20 cellular contexts compared by ENCODE assay signal in genomic region chr13:110262082-110262436, GRCh38. TPM values are rescaled to one million over a fixed set of nuclear protein-coding genes. Genes with fewer than 3 reads are reported as not detected.
DNase-seq lines count a peak whose midpoint lies in the region; ATAC-seq, FAIRE-seq and TF ChIP-seq lines count a peak whose summit lies in the region.
"Had no signal": no experiment of that assay in that cellular context is flagged by ENCODE, and none has a peak within 500 bp of the region (broad histone marks: within the 10 kb centered on the region; RNA-seq: fewer than 3 reads in every experiment).

No MANE protein-coding gene starts in this region.

- 0 out of 2 replicates have a peak overlapping the region, but pooled peaks have one; percentile 0 for H2BK15ac ChIP-seq in H1 (ENCODE audit: low read length)

- no peak for FAIRE-seq in H1 (lab: Jason Lieb, UNC)
- FAIRE-seq: GM19239, kidney had no signal

- H3K4me3 Mint-ChIP-seq in GM23338 = no peak overlapping the region
- no peak overlapping the region for H3K4me3 Mint-ChIP-seq in CD8-positive, alpha-beta T cell
- H3K4me3 Mint-ChIP-seq: type B pancreatic cell had no signal

- H3K9me2 ChIP-seq in GM23338 (ENCODE audit: insufficient read depth) (no peaks in the 10 kb centered on the region), PC-9 (ENCODE audit: insufficient read depth) (no peaks in the 10 kb centered on the region)

- TF ChIP-seq POLR2A in H1 (IDR thresholded peaks at IDR 0.05; ENCODE audit: control extremely low read depth in 1 of 2, low read depth in 2 of 2, low read length in 2 of 2) = no peak
- TF ChIP-seq POLR2A in stomach (IDR thresholded peaks at IDR 0.05) = no peak

- H2AFZ ChIP-seq in GM23338 = no peak overlapping the region
- H2AFZ ChIP-seq in H1 (ENCODE audit: low read length) = no peak overlapping the region
- no peak overlapping the region for H2AFZ ChIP-seq in PC-9

- no peak overlapping the region for H3K14ac ChIP-seq in H1 (ENCODE audit: insufficient read length)

- POLR2A ChIA-PET in H1 (lab: Charles Lee; ENCODE audit: partially characterized antibody) (interaction anchor here (1.2 kb wide), 1 partner anchor 44 kb away, joined by 3 read pairs; no protein-coding TSS in a partner anchor), PC-9 (lab: Charles Lee; ENCODE audit: unreplicated experiment) (interaction anchor here (0.6 kb wide), 2 partner anchors 33 to 1300 kb away, joined by 4 to 7 read pairs; no protein-coding TSS in a partner anchor)
- POLR2A ChIA-PET in CD8-positive, alpha-beta T cell (lab: Charles Lee) = no interaction called here

- H2BK20ac ChIP-seq in H1 (ENCODE audit: low read length) = no peak overlapping the region

- TF ChIP-seq RAD21 in H1 (IDR thresholded peaks at IDR 0.05 in 1 of 2, conservative IDR thresholded peaks at IDR 0.05 in 1 of 2; ENCODE audit: low read depth in 2 of 2, low read length in 2 of 2) = no peak

- H2BK120ac ChIP-seq in H1 (replicated peaks; ENCODE audit: low read depth, low read length) = no peak overlapping the region

- no peak for ATAC-seq in GM23338
- no peak for ATAC-seq in CD8-positive, alpha-beta T cell

- H3K23ac ChIP-seq in H1 (ENCODE audit: insufficient read length) = no peak overlapping the region

- H3K27me3 ChIP-seq in GM23338 (ENCODE audit: insufficient read depth) (no peaks in the 10 kb centered on the region), H1 (replicated peaks in 1 of 4; ENCODE audit: control insufficient read depth in 3 of 4, extremely low read depth in 1 of 4, insufficient read depth in 3 of 4, low read length in 3 of 4) (no peaks in the 10 kb centered on the region; a peak in 1 of 7 replicates), muscle layer of colon (ENCODE audit: control insufficient read depth in 1 of 2, insufficient read depth in 2 of 2, low read length in 2 of 2) (no peaks in the 10 kb centered on the region), stomach (peaks cover 0 to 12% (median 0%) of the 10 kb centered on the region in 3 donors), PC-9 (ENCODE audit: insufficient read depth, low read depth) (no peaks in the 10 kb centered on the region)
- no peaks in the 10 kb centered on the region for H3K27me3 ChIP-seq in CD8-positive, alpha-beta T cell (ENCODE audit: insufficient read depth, low read length)

- peaks cover 7% of the 10 kb centered on the region for H3K27me3 Mint-ChIP-seq in GM23338 (ENCODE audit: insufficient read depth, low read depth, poor library complexity)
- peaks cover 29% of the 10 kb centered on the region for H3K27me3 Mint-ChIP-seq in CD8-positive, alpha-beta T cell (ENCODE audit: low read depth)
- H3K27me3 Mint-ChIP-seq: type B pancreatic cell had no signal

- peak overlapping the region; percentile 55 for H4K91ac ChIP-seq in H1 (replicated peaks; ENCODE audit: insufficient read length, low read length)

- H2AK5ac ChIP-seq in H1 (ENCODE audit: low read depth, low read length) = no peak overlapping the region

- no peaks in the 10 kb centered on the region for H3K36me3 Mint-ChIP-seq in GM23338 (ENCODE audit: low read depth)
- no peaks in the 10 kb centered on the region for H3K36me3 Mint-ChIP-seq in CD8-positive, alpha-beta T cell
- H3K36me3 Mint-ChIP-seq: type B pancreatic cell had no signal

- H3K4ac ChIP-seq in H1 (replicated peaks; ENCODE audit: insufficient read length, low read depth, low read length) = no peak overlapping the region

- intact Hi-C loops in stomach (cut with DNase I; ENCODE audit: low total_unique reads) = no loop called here
- intact Hi-C loops in PC-9 (cut with micrococcal nuclease; ENCODE audit: unreplicated experiment) = no loop called here
- intact Hi-C loops in CD8-positive, alpha-beta T cell (cut with DNase I, micrococcal nuclease) = no loop called here

- H3K4me3 ChIP-seq in GM23338 = no peak overlapping the region
- H3K4me3 ChIP-seq in H1 (ENCODE audit: extremely low read depth in 1 of 4, insufficient read depth in 2 of 4, low read depth in 3 of 4, low read length in 4 of 4) = no peak overlapping the region
- H3K4me3 ChIP-seq in muscle layer of colon (ENCODE audit: low read depth in 1 of 2, low read length in 2 of 2) = no peak overlapping the region
- H3K4me3 ChIP-seq in stomach = no peak overlapping the region
- no peak overlapping the region for H3K4me3 ChIP-seq in PC-9
- H3K4me3 ChIP-seq in CD8-positive, alpha-beta T cell (ENCODE audit: low read depth, low read length) = no peak overlapping the region

- H3K9ac ChIP-seq in H1 (replicated peaks in 1 of 4; ENCODE audit: extremely low read depth in 1 of 4, low read depth in 3 of 4, low read length in 3 of 4) (no peak overlapping the region), muscle layer of colon (ENCODE audit: low read length) (no peak overlapping the region)

- peak overlapping the region; percentile 78; the same call in 1 of the 2 replicates for H3K27ac Mint-ChIP-seq in GM23338
- H3K27ac Mint-ChIP-seq in CD8-positive, alpha-beta T cell = no peak overlapping the region
- H3K27ac Mint-ChIP-seq: type B pancreatic cell had no signal

- no peaks in the 10 kb centered on the region for H3K9me3 Mint-ChIP-seq in GM23338
- no peaks in the 10 kb centered on the region for H3K9me3 Mint-ChIP-seq in CD8-positive, alpha-beta T cell
- H3K9me3 Mint-ChIP-seq: type B pancreatic cell had no signal

- H3K27ac ChIP-seq in GM23338 (ENCODE audit: low read depth) (0 out of 2 replicates have a peak overlapping the region, but pooled peaks have one; percentile 66), H1 (ENCODE audit: low read depth, low read length) (no peak overlapping the region), muscle layer of colon (ENCODE audit: low read depth, low read length) (peak overlapping the region; percentile 56), stomach (peak overlapping the region in 4 of 5 donors; percentile 55 to 73 (median 66)), PC-9 (no peak overlapping the region)
- no peak overlapping the region for H3K27ac ChIP-seq in CD8-positive, alpha-beta T cell (ENCODE audit: low read depth, low read length)

- no peak overlapping the region for H3K18ac ChIP-seq in H1 (ENCODE audit: extremely low read depth, low read length)

- H3K4me1 ChIP-seq in GM23338 (ENCODE audit: insufficient read depth) (peaks cover 40% of the 10 kb centered on the region), H1 (replicated peaks in 1 of 4; ENCODE audit: control insufficient read depth in 3 of 4, insufficient read depth in 4 of 4, low read length in 3 of 4) (peaks cover 6 to 22% (median 16%) of the 10 kb centered on the region in 4 experiments), muscle layer of colon (ENCODE audit: insufficient read depth, low read length) (peaks cover 81% of the 10 kb centered on the region), stomach (peaks cover 8 to 77% (median 42%) of the 10 kb centered on the region in 4 donors), PC-9 (replicated peaks; ENCODE audit: insufficient read depth) (peaks cover 12% of the 10 kb centered on the region)
- H3K4me1 ChIP-seq in CD8-positive, alpha-beta T cell (ENCODE audit: insufficient read depth, low read length) = no peaks in the 10 kb centered on the region

- H2BK12ac ChIP-seq in H1 (ENCODE audit: low read depth, low read length) = peak overlapping the region; percentile 34; the same call in 1 of the 2 replicates

- no peak overlapping the region for H3K4me2 ChIP-seq in GM23338
- 0 out of 4 replicates have a peak overlapping the region, but pooled peaks of 1 of the 2 experiments have one; percentile 5 for H3K4me2 ChIP-seq in H1 (ENCODE audit: insufficient read depth in 1 of 2, low read depth in 2 of 2, low read length in 2 of 2)
- H3K4me2 ChIP-seq in PC-9 = no peak overlapping the region

- H3K56ac ChIP-seq in H1 (replicated peaks; ENCODE audit: insufficient read length, low read depth, low read length) = no peak overlapping the region

- H2BK5ac ChIP-seq in H1 (ENCODE audit: low read depth, low read length) = peak overlapping the region; percentile 45; the same call in 1 of the 2 replicates

- H4K20me1 ChIP-seq in GM23338 (replicated peaks; ENCODE audit: insufficient read depth) (no peaks in the 10 kb centered on the region), H1 (replicated peaks in 1 of 2; ENCODE audit: control insufficient read depth in 1 of 2, insufficient read depth in 2 of 2, low read length in 2 of 2) (no peaks in the 10 kb centered on the region), PC-9 (ENCODE audit: insufficient read depth) (no peaks in the 10 kb centered on the region)

- DNase-seq in GM23338 (ENCODE audit: low spot score) (no peak), H1 (ENCODE audit: low read depth in 1 of 2, low spot score in 2 of 2) (peak in 1 of 2 experiments; percentile 35), stomach (no peak), PC-9 (no peak), T-helper 2 cell (no peak), anterior cingulate cortex (lab: John Stamatoyannopoulos, UW) (no peak)
- DNase-seq in CD8-positive, alpha-beta T cell = no peak
- DNase-seq: activated naive CD4-positive, alpha-beta T cell; activated T-cell treated with anti-CD3 and anti-CD28 coated beads for 4 hours; erythroblast; kidney; midbrain; NCI-H1436; NCI-H748 treated with DMSO at 0.1 percent for 48 hours; occipital lobe; stimulated activated CD4-positive, alpha-beta T cell treated with anti-CD3 and anti-CD28 coated beads, Interleukin-4, amount 100 ng/mL, for 4 hours; stimulated activated CD8-positive, alpha-beta memory T cell treated with anti-CD3 and anti-CD28 coated beads, Interleukin-4, amount 100 ng/mL, for 48 hours had no signal

- peaks cover 50% of the 10 kb centered on the region for H3K4me1 Mint-ChIP-seq in GM23338
- H3K4me1 Mint-ChIP-seq in CD8-positive, alpha-beta T cell (ENCODE audit: low read depth) = no peaks in the 10 kb centered on the region

- H4K8ac ChIP-seq in H1 (ENCODE audit: extremely low read depth, insufficient read depth, low read length) = no peak overlapping the region; the same call in 1 of the 2 replicates

- TF ChIP-seq CTCF in GM23338 (conservative IDR thresholded peaks at IDR 0.05; ENCODE audit: low read depth in 2 of 2) (no peak), H1 (IDR thresholded peaks at IDR 0.05; ENCODE audit: control extremely low read depth in 1 of 3, insufficient read depth in 1 of 3, low read depth in 1 of 3, low read length in 3 of 3) (no peak), stomach (IDR thresholded peaks at IDR 0.05) (no peak), PC-9 (conservative IDR thresholded peaks at IDR 0.05) (no peak)
- TF ChIP-seq CTCF in CD8-positive, alpha-beta T cell (IDR thresholded peaks at IDR 0.05) = no peak

- WGBS in H1 (ENCODE audit: extremely low coverage in 1 of 2, insufficient coverage in 1 of 2, insufficient read length in 1 of 2, insufficient replicate concordance in 2 of 2, low coverage in 1 of 2, low lambda C conversion rate in 2 of 2, missing lambda C conversion rate in 1 of 2), 2 experiments = 84% methylated on average over 11 of the region's 11 CpGs; no CpG with 5 or more reads in 1 of the 2 experiments
- 68 to 83% (median 76%) methylated on average over 11 of the region's 11 CpGs for whole genome bisulfite sequencing in stomach, 5 donors

- no peak overlapping the region for H4K5ac ChIP-seq in H1 (ENCODE audit: insufficient read length, low read depth, low read length)

- H3K36me3 ChIP-seq in GM23338 (ENCODE audit: insufficient read depth) (no peaks in the 10 kb centered on the region), H1 (ENCODE audit: control insufficient read depth in 2 of 4, insufficient read depth in 4 of 4, low read length in 3 of 4) (no peaks in the 10 kb centered on the region), muscle layer of colon (ENCODE audit: insufficient read depth, low read length) (no peaks in the 10 kb centered on the region), stomach (no peaks in the 10 kb centered on the region), PC-9 (ENCODE audit: low read depth) (no peaks in the 10 kb centered on the region)
- H3K36me3 ChIP-seq in CD8-positive, alpha-beta T cell (ENCODE audit: insufficient read depth, low read length) = no peaks in the 10 kb centered on the region

- peaks cover 33% of the 10 kb centered on the region for H3K79me2 ChIP-seq in GM23338 (replicated peaks; ENCODE audit: insufficient read depth)
- peaks cover 0 to 5% of the 10 kb centered on the region in 2 experiments; a peak in 2 of 4 replicates for H3K79me2 ChIP-seq in H1 (ENCODE audit: control insufficient read depth in 1 of 2, insufficient read depth in 2 of 2, low read length in 2 of 2)
- no peaks in the 10 kb centered on the region for H3K79me2 ChIP-seq in PC-9 (ENCODE audit: low read depth)

- BruUV-seq in PC-9 (replicated peaks; lab: Mats Ljungman, UMichigan) = no TSS peak

- no peaks in the 10 kb centered on the region for H3K23me2 ChIP-seq in H1 (ENCODE audit: low read depth, low read length)

- TF ChIP-seq EP300 in H1 (IDR thresholded peaks at IDR 0.05; ENCODE audit: borderline replicate concordance in 1 of 2, low read depth in 2 of 2, low read length in 2 of 2) = no peak
- no peak for TF ChIP-seq EP300 in stomach (IDR thresholded peaks at IDR 0.05)

- CTCF ChIA-PET in H1 (lab: Charles Lee; ENCODE audit: partially characterized antibody) = interaction anchor here (0.7 to 6.9 kb wide), 10 partner anchors 9 to 150 kb away, joined by 3 to 30 read pairs (median 4); no protein-coding TSS in a partner anchor
- CTCF ChIA-PET in PC-9 (lab: Charles Lee) = no interaction called here
- CTCF ChIA-PET in CD8-positive, alpha-beta T cell (lab: Charles Lee) = no interaction called here

- H3F3A ChIP-seq in GM23338 (replicated peaks; ENCODE audit: low read depth) (no peaks in the 10 kb centered on the region), PC-9 (ENCODE audit: insufficient read depth, low read depth) (peaks cover 9% of the 10 kb centered on the region; the same call in 1 of the 2 replicates)

- H3K79me1 ChIP-seq in H1 (ENCODE audit: low read depth, low read length) = no peaks in the 10 kb centered on the region; the same call in none of the 2 replicates

- H3K9me3 ChIP-seq in H1 (ENCODE audit: insufficient read depth in 2 of 2, low read depth in 1 of 2, low read length in 1 of 2) (no peaks in the 10 kb centered on the region), muscle layer of colon (ENCODE audit: low read length) (no peaks in the 10 kb centered on the region), stomach (no peaks in the 10 kb centered on the region), PC-9 (ENCODE audit: insufficient read depth, low read depth) (no peaks in the 10 kb centered on the region)
- H3K9me3 ChIP-seq in CD8-positive, alpha-beta T cell (ENCODE audit: low read length) = no peaks in the 10 kb centered on the region

RNA-seq across cellular contexts. Expression of gene COL4A1, which starts 44.9 kb away (rescaled TPM):
- total RNA-seq in GM23338 (2014; rRNA removed; shearing (Covaris generic)) = 110 and 112 TPM in 2 replicates
- polyA plus RNA-seq in GM23338 (2016; fragmentation: Nextera tagmentation; extraction: Ambion mirVana) (38.7 and 39.1 TPM in 2 replicates), H1 (2011; rRNA removed) (30.7 and 31.7 TPM in 2 replicates), stomach (10 to 100 TPM; 18.8 to 59.0 (median 30.6) TPM)
- 82.0 and 91.0 TPM in 2 replicates for total RNA-seq in H1 (2021; fragmentation: NEBNext Ultra II Directional; extraction: Animal tissue kit (Norgen Biotek cat#: 25700))
- polyA plus RNA-seq in H1 (2011; cell fraction: cytosol; rRNA removed) = 31.3 TPM
- polyA plus RNA-seq in H1 (2011; cell fraction: nucleus; rRNA removed) = 69.4 TPM
- polyA plus RNA-seq in H1 (2012, experiment 1 of 2) = 39.8 to 46.7 TPM (median 43.8 TPM) in 4 replicates
- 17.1 TPM for polyA plus RNA-seq in H1 (2012, experiment 2 of 2)
- 88.0 TPM for polyA plus RNA-seq in H1 (2013, experiment 1 of 2)
- 83.1 TPM for polyA plus RNA-seq in H1 (2013, experiment 2 of 2)
- 46.9 and 65.9 TPM in 2 replicates for polyA minus RNA-seq in H1 (2011; rRNA and poly(A)+ RNA removed)
- 44.9 TPM for polyA minus RNA-seq in H1 (2011; cell fraction: cytosol; rRNA and poly(A)+ RNA removed)
- polyA minus RNA-seq in H1 (2011; cell fraction: nucleus; rRNA and poly(A)+ RNA removed) = 51.4 TPM
- total RNA-seq in stomach (100 to 1,000 TPM; 132 to 798 (median 175) TPM), PC-9 (2021) (12.3 and 24.5 TPM in 2 replicates)
- total RNA-seq in CD8-positive, alpha-beta T cell = not detected

RNA-seq across cellular contexts. Expression of gene COL4A2, which starts 45.0 kb away (rescaled TPM):
- 117 and 131 TPM in 2 replicates for total RNA-seq in GM23338 (2014; rRNA removed; shearing (Covaris generic))
- 35.6 and 37.4 TPM in 2 replicates for polyA plus RNA-seq in GM23338 (2016; fragmentation: Nextera tagmentation; extraction: Ambion mirVana)
- 77.0 and 80.4 TPM in 2 replicates for total RNA-seq in H1 (2021; fragmentation: NEBNext Ultra II Directional; extraction: Animal tissue kit (Norgen Biotek cat#: 25700))
- polyA plus RNA-seq in H1 (2011; rRNA removed) = 87.3 and 133 TPM in 2 replicates
- 64.4 TPM for polyA plus RNA-seq in H1 (2011; cell fraction: cytosol; rRNA removed)
- polyA plus RNA-seq in H1 (2011; cell fraction: nucleus; rRNA removed) = 260 TPM
- polyA plus RNA-seq in H1 (2012, experiment 1 of 2) = 45.6 to 82.2 TPM (median 69.4 TPM) in 4 replicates
- 40.9 TPM for polyA plus RNA-seq in H1 (2012, experiment 2 of 2)
- 143 TPM for polyA plus RNA-seq in H1 (2013, experiment 1 of 2)
- 123 TPM for polyA plus RNA-seq in H1 (2013, experiment 2 of 2)
- polyA minus RNA-seq in H1 (2011; rRNA and poly(A)+ RNA removed) = 69.1 and 74.8 TPM in 2 replicates
- 78.9 TPM for polyA minus RNA-seq in H1 (2011; cell fraction: cytosol; rRNA and poly(A)+ RNA removed)
- 109 TPM for polyA minus RNA-seq in H1 (2011; cell fraction: nucleus; rRNA and poly(A)+ RNA removed)
- total RNA-seq in stomach = 100 to 1,000 TPM; 134 to 531 (median 366) TPM
- 10 to 100 TPM; 24.0 to 96.6 (median 38.4) TPM for polyA plus RNA-seq in stomach
- total RNA-seq in PC-9 (2021) = 1.1 and 1.2 TPM in 2 replicates
- total RNA-seq in CD8-positive, alpha-beta T cell = not detected

Comparison
In these comparisons a context has a peak if more than half of its experiments do, and no peak if none do; other contexts are left out.
1. H3K27ac ChIP-seq: peak in GM23338 (single experiment), muscle layer of colon (single experiment) and stomach (4 of 5); none in H1 (single experiment), PC-9 (single experiment) and CD8-positive, alpha-beta T cell (single experiment).
2. RNA of gene COL4A1, which starts 44.9 kb away (total RNA-seq): 132 to 798 TPM in stomach, 110 to 112 TPM in GM23338, 82.0 to 91.0 TPM in H1 and 12.3 to 24.5 TPM in PC-9; not detected in CD8-positive, alpha-beta T cell; every median in the first group is over 10 times any median in the second.
3. RNA of gene COL4A2, which starts 45.0 kb away (total RNA-seq): 134 to 531 TPM in stomach, 117 to 131 TPM in GM23338 and 77.0 to 80.4 TPM in H1; 1.1 to 1.2 TPM in PC-9 and not detected in CD8-positive, alpha-beta T cell; every median in the first group is over 10 times any median in the second.